18 cellular contexts compared by ENCODE assay signal in genomic region chrX:155020591-155020990, GRCh38. TPM values are rescaled to one million over a fixed set of nuclear protein-coding genes. Genes with fewer than 3 reads are reported as not detected.
DNase-seq lines count a peak whose midpoint lies in the region; ATAC-seq, FAIRE-seq and TF ChIP-seq lines count a peak whose summit lies in the region.
"Had no signal": no experiment of that assay in that cellular context is flagged by ENCODE, and none has a peak within 500 bp of the region (broad histone marks: within the 10 kb centered on the region; RNA-seq: fewer than 3 reads in every experiment).

No MANE protein-coding gene starts in this region.

- peak; percentile 49 for FAIRE-seq in islet of Langerhans (lab: Jason Lieb, UNC)
- FAIRE-seq: D721Med, GM12892 had no signal

- H3K27me3 Mint-ChIP-seq in activated naive CD8-positive, alpha-beta T cell treated with anti-CD3 and anti-CD28 coated beads for 36 hours, result no peaks in the 10 kb centered on the region
- H3K27me3 Mint-ChIP-seq: CD4-positive, alpha-beta memory T cell had no signal

- H3K36me3 Mint-ChIP-seq in activated naive CD8-positive, alpha-beta T cell treated with anti-CD3 and anti-CD28 coated beads for 36 hours, result no peaks in the 10 kb centered on the region
- H3K36me3 Mint-ChIP-seq: CD4-positive, alpha-beta memory T cell had no signal

- H3K27ac ChIP-seq in right cardiac atrium (ENCODE audit: low read length), result no peak overlapping the region
- H3K27ac ChIP-seq in psoas muscle, result no peak overlapping the region
- H3K27ac ChIP-seq: A549, C4-2B had no signal

- H3K9me3 ChIP-seq in right cardiac atrium (ENCODE audit: control insufficient read depth, low read length) (no peaks in the 10 kb centered on the region), psoas muscle (no peaks in the 10 kb centered on the region)
- H3K9me3 ChIP-seq: A549, BE2C had no signal

- no peak for TF ChIP-seq CTCF in psoas muscle (IDR thresholded peaks at IDR 0.05)

- no peak for DNase-seq in right cardiac atrium
- no peak for DNase-seq in left ventricle myocardium superior
- no peak for DNase-seq in psoas muscle
- DNase-seq in activated naive CD8-positive, alpha-beta T cell treated with anti-CD3 and anti-CD28 coated beads for 36 hours, result no peak
- DNase-seq: BE2C; CD4-positive, alpha-beta memory T cell; COR-L47; DMS153; DND-41; GDM1; GOT3; H9 had no signal

- ATAC-seq in right cardiac atrium, result no peak
- no peak for ATAC-seq in left ventricle myocardium superior
- no peak for ATAC-seq in psoas muscle
- ATAC-seq in GM21723 (IDR thresholded peaks at IDR 0.05; ENCODE audit: unreplicated experiment), result no peak
- ATAC-seq: A549 had no signal

- H3K4me3 ChIP-seq in right cardiac atrium (ENCODE audit: low read length) (peak overlapping the region; percentile 54), psoas muscle (peak overlapping the region; percentile 45)
- H3K4me3 ChIP-seq: A549 had no signal

- no peak overlapping the region for H3K27ac Mint-ChIP-seq in activated naive CD8-positive, alpha-beta T cell treated with anti-CD3 and anti-CD28 coated beads for 36 hours
- H3K27ac Mint-ChIP-seq: CD4-positive, alpha-beta memory T cell; H9 had no signal

- H3K4me3 Mint-ChIP-seq in activated naive CD8-positive, alpha-beta T cell treated with anti-CD3 and anti-CD28 coated beads for 36 hours, result no peak overlapping the region
- H3K4me3 Mint-ChIP-seq: CD4-positive, alpha-beta memory T cell; H9 had no signal

- H3K27me3 ChIP-seq in right cardiac atrium (ENCODE audit: control insufficient read depth, insufficient read depth) (no peaks in the 10 kb centered on the region), psoas muscle (ENCODE audit: insufficient read depth in 3 of 3, low read length in 2 of 3) (no peaks in the 10 kb centered on the region)
- H3K27me3 ChIP-seq: BE2C had no signal

- no peaks in the 10 kb centered on the region for H3K36me3 ChIP-seq in psoas muscle (ENCODE audit: insufficient read depth in 1 of 2, low read depth in 1 of 2)
- H3K36me3 ChIP-seq: BE2C had no signal

- intact Hi-C loops in right cardiac atrium (cut with DNase I), result no loop called here
- intact Hi-C loops in left ventricle myocardium superior (cut with micrococcal nuclease), result no loop called here
- intact Hi-C loops in psoas muscle (cut with DNase I), result no loop called here

- H3K9me3 Mint-ChIP-seq in activated naive CD8-positive, alpha-beta T cell treated with anti-CD3 and anti-CD28 coated beads for 36 hours, result no peaks in the 10 kb centered on the region
- H3K9me3 Mint-ChIP-seq: CD4-positive, alpha-beta memory T cell had no signal

- WGBS in right cardiac atrium, result 63% methylated on average over 3 of the region's 3 CpGs
- WGBS in psoas muscle, 3 donors, result 73 to 88% (median 88%) methylated on average over 3 of the region's 3 CpGs

- no peaks in the 10 kb centered on the region for H3K4me1 ChIP-seq in right cardiac atrium (ENCODE audit: control insufficient read depth, insufficient read depth, low read length)
- no peaks in the 10 kb centered on the region for H3K4me1 ChIP-seq in psoas muscle
- H3K4me1 ChIP-seq: BE2C had no signal

- peaks cover 6% of the 10 kb centered on the region for H3K4me1 Mint-ChIP-seq in activated naive CD8-positive, alpha-beta T cell treated with anti-CD3 and anti-CD28 coated beads for 36 hours
- H3K4me1 Mint-ChIP-seq: CD4-positive, alpha-beta memory T cell had no signal

RNA-seq across cellular contexts. Expression of gene F8, which starts 1.9 kb away (rescaled TPM):
- 10 to 100 TPM; 34.7 to 98.8 (median 56.3) TPM for total RNA-seq in right cardiac atrium
- 72.9 TPM for polyA plus RNA-seq in right cardiac atrium
- 49.4 TPM for total RNA-seq in left ventricle myocardium superior
- total RNA-seq in psoas muscle, result 10 to 100 TPM; 13.5 to 31.7 (median 22.1) TPM
- polyA plus RNA-seq in psoas muscle, result 10 to 100 TPM; 14.1 to 17.6 (median 15.8) TPM
- total RNA-seq in activated naive CD8-positive, alpha-beta T cell treated with anti-CD3 and anti-CD28 coated beads for 36 hours, result 1 to 10 TPM; 4.3 TPM

RNA-seq across cellular contexts. Expression of gene FUNDC2, which starts 6.1 kb away (rescaled TPM):
- total RNA-seq in right cardiac atrium (100 to 1,000 TPM; 262 to 345 (median 281) TPM), left ventricle myocardium superior (389 TPM), psoas muscle (100 to 1,000 TPM; 258 to 318 (median 275) TPM)
- polyA plus RNA-seq in right cardiac atrium (384 TPM), psoas muscle (100 to 1,000 TPM; 386 to 441 (median 416) TPM)
- 10 to 100 TPM; 97.3 to 99.7 TPM for total RNA-seq in activated naive CD8-positive, alpha-beta T cell treated with anti-CD3 and anti-CD28 coated beads for 36 hours

RNA-seq across cellular contexts. Expression of gene CMC4, which starts 50.3 kb away (rescaled TPM):
- total RNA-seq in right cardiac atrium (10 to 100 TPM; 18.8 to 24.0 (median 21.0) TPM), left ventricle myocardium superior (28.8 TPM), psoas muscle (10 to 100 TPM in 2 of 4 donors, 1 to 10 TPM in 2; 6.2 to 13.0 (median 10.8) TPM)
- polyA plus RNA-seq in right cardiac atrium (56.3 TPM), psoas muscle (10 to 100 TPM; 12.5 to 23.9 (median 19.2) TPM)
- 1 to 10 TPM; 4.6 to 5.0 TPM for total RNA-seq in activated naive CD8-positive, alpha-beta T cell treated with anti-CD3 and anti-CD28 coated beads for 36 hours

RNA-seq across cellular contexts. Expression of gene MTCP1, which starts 50.3 kb away (rescaled TPM):
- total RNA-seq in right cardiac atrium (10 to 100 TPM; 46.1 to 61.0 (median 57.6) TPM), left ventricle myocardium superior (51.6 TPM), psoas muscle (10 to 100 TPM; 10.5 to 22.9 (median 18.0) TPM)
- polyA plus RNA-seq in right cardiac atrium (95.3 TPM), psoas muscle (1 to 10 TPM; 2.3 to 6.2 (median 6.0) TPM)
- 10 to 100 TPM; 17.2 to 19.9 TPM for total RNA-seq in activated naive CD8-positive, alpha-beta T cell treated with anti-CD3 and anti-CD28 coated beads for 36 hours

RNA-seq across cellular contexts. Expression of gene BRCC3, which starts 50.7 kb away (rescaled TPM):
- 10 to 100 TPM; 11.7 to 15.0 (median 13.7) TPM for total RNA-seq in right cardiac atrium
- 6.3 TPM for polyA plus RNA-seq in right cardiac atrium
- total RNA-seq in left ventricle myocardium superior, result 13.9 TPM
- total RNA-seq in psoas muscle, result 10 to 100 TPM; 12.9 to 16.8 (median 15.2) TPM
- 10 to 100 TPM in 1 of 3 donors, 1 to 10 TPM in 2; 7.3 to 18.2 (median 8.4) TPM for polyA plus RNA-seq in psoas muscle
- 10 to 100 TPM; 41.2 to 41.7 TPM for total RNA-seq in activated naive CD8-positive, alpha-beta T cell treated with anti-CD3 and anti-CD28 coated beads for 36 hours
